26 cellular contexts compared by ENCODE assay signal in genomic region chr2:140714586-140714985, GRCh38.
"Had no signal": no experiment of that assay in that cellular context is flagged by ENCODE, and none has a peak within 500 bp of the region (broad histone marks: within the 10 kb centered on the region; RNA-seq: fewer than 3 reads in every experiment).

No MANE protein-coding gene starts in this region.

- H3K9me3 ChIP-seq: adrenal gland, breast epithelium had no signal

- H3K27me3 ChIP-seq: adrenal gland, breast epithelium had no signal

- H3K4me1 ChIP-seq: adrenal gland, breast epithelium had no signal

- H3K4me3 ChIP-seq: adrenal gland, breast epithelium, SK-N-MC had no signal

- H3K27ac ChIP-seq: adrenal gland, breast epithelium, SK-N-MC had no signal

- H3K36me3 ChIP-seq: adrenal gland had no signal

- DNase-seq: activated B cell treated with CpG ODN at 0.5 μM for 24 hours; activated CD4-positive, alpha-beta memory T cell treated with anti-CD3 and anti-CD28 coated beads for 36 hours; activated CD4-positive, alpha-beta T cell treated with anti-CD3 and anti-CD28 coated beads, Interleukin-2, amount 10 ng/mL, durations not matched to agents 7 days and 5 days; activated CD8-positive, alpha-beta memory T cell treated with anti-CD3 and anti-CD28 coated beads, Interleukin-2, amount 50 U/mL, for 4 hours; activated gamma-delta T cell treated with Interleukin-2 at 50 U/mL for 16 hours; activated naive CD4-positive, alpha-beta T cell treated with anti-CD3 and anti-CD28 coated beads, Interleukin-2, amount 50 U/mL, for 16 hours; activated naive CD8-positive, alpha-beta T cell treated with anti-CD3 and anti-CD28 coated beads, Interleukin-2, amount 10 ng/mL, durations not matched to agents 7 days and 5 days; activated T-cell treated with anti-CD3 and anti-CD28 coated beads, Interleukin-2, amount 50 U/mL, for 72 hours; adrenal gland; aorta; caudate nucleus; KG1; NCI-H1092 treated with DMSO at 0.1 percent for 48 hours; NCI-H1417 treated with DMSO at 0.1 percent for 48 hours; NCI-H1694; NCI-H2029; NCI-H2107; NCI-H2171 treated with DMSO at 0.1 percent for 48 hours; NCI-H226; NCI-H526; NCI-H82; T-cell; T-helper 2 cell; T1000 had no signal
